ENCODE assay signal across 8 cellular contexts in genomic region chr9:128159784-128160602, GRCh38. TPM values are rescaled to one million over a fixed set of nuclear protein-coding genes. Genes with fewer than 3 reads are reported as not detected.
A peak's percentile ranks its signal among the peaks of the same experiment; 100 is the strongest.
DNase-seq lines count a peak whose midpoint lies in the region; ATAC-seq and TF ChIP-seq lines count a peak whose summit lies in the region.

Gene BBLN (plus strand): TSS chr9:128160265. CDS start chr9:128160408, 143 bp downstream.

- H3K27me3 ChIP-seq in GM23338 (ENCODE audit: insufficient read depth), result no peaks in the 10 kb centered on the region

- H2AFZ ChIP-seq in GM23338, result peak within 1 kb of the TSS; percentile 90

- DNase-seq in DMS79 (lab: John Stamatoyannopoulos, UW), result peak; percentile 75
- peak; percentile 96 for DNase-seq in GM23338 (ENCODE audit: low spot score)
- DNase-seq in M059J (ENCODE audit: low read depth), result peak; percentile 90
- peak; percentile 91 for DNase-seq in activated T-helper 9 cell treated with anti-CD3 and anti-CD28 coated beads, Interleukin-2, amount 50 U/mL, for 16 hours (ENCODE audit: low read depth)
- DNase-seq in fibroblast of peridontal ligament (ENCODE audit: extremely low read depth), result peak; percentile 86
- peak; percentile 94 for DNase-seq in natural killer cell treated with Interleukin-12 subunit alpha and Interleukin-12 subunit beta and Interleukin-15 and Interleukin-18, amount 100 ng/mL, for 72 hours (ENCODE audit: low spot score)
- peak; percentile 93 for DNase-seq in stimulated activated naive CD4-positive, alpha-beta T cell treated with Interleukin-2 at 50 U/mL for 16 hours (lab: John Stamatoyannopoulos, UW)

- no peaks in the 10 kb centered on the region for H3K79me2 ChIP-seq in GM23338 (replicated peaks; ENCODE audit: insufficient read depth)

- peak within 1 kb of the TSS; percentile 94 for H3K4me3 ChIP-seq in GM23338

- 0 out of 2 replicates have a peak, but pooled peaks cover 5% of the 10 kb centered on the region for H4K20me1 ChIP-seq in GM23338 (replicated peaks; ENCODE audit: insufficient read depth)

- H3K27ac Mint-ChIP-seq in GM23338, result peak within 1 kb of the TSS; percentile 89
- peak within 1 kb of the TSS; percentile 72 to 87 for H3K27ac Mint-ChIP-seq in natural killer cell treated with Interleukin-12 subunit alpha and Interleukin-12 subunit beta and Interleukin-15 and Interleukin-18, amount 100 ng/mL, for 72 hours

- peaks cover 3% of the 10 kb centered on the region; the same call in 1 of the 3 replicates for H3K9me3 Mint-ChIP-seq in GM23338
- H3K9me3 Mint-ChIP-seq in natural killer cell treated with Interleukin-12 subunit alpha and Interleukin-12 subunit beta and Interleukin-15 and Interleukin-18, amount 100 ng/mL, for 72 hours, result no peaks in the 10 kb centered on the region

- TF ChIP-seq POLR2A in Raji (IDR thresholded peaks at IDR 0.05; ENCODE audit: insufficient read depth, low read depth, low read length), result peak; percentile 90

- peaks cover 4% of the 10 kb centered on the region; the same call in 1 of the 2 replicates for H3F3A ChIP-seq in GM23338 (replicated peaks; ENCODE audit: low read depth)

- H3K4me1 ChIP-seq in GM23338 (ENCODE audit: insufficient read depth), result peaks cover 4% of the 10 kb centered on the region; the same call in 1 of the 2 replicates

- H3K4me3 Mint-ChIP-seq in GM23338, result peak within 1 kb of the TSS; percentile 76
- peak within 1 kb of the TSS; percentile 85 for H3K4me3 Mint-ChIP-seq in natural killer cell treated with Interleukin-12 subunit alpha and Interleukin-12 subunit beta and Interleukin-15 and Interleukin-18, amount 100 ng/mL, for 72 hours

- no peak for TF ChIP-seq CTCF in GM23338 (conservative IDR thresholded peaks at IDR 0.05; ENCODE audit: low read depth in 2 of 2)

- peaks cover 17% of the 10 kb centered on the region for H3K36me3 Mint-ChIP-seq in GM23338 (ENCODE audit: low read depth)
- no peaks in the 10 kb centered on the region for H3K36me3 Mint-ChIP-seq in natural killer cell treated with Interleukin-12 subunit alpha and Interleukin-12 subunit beta and Interleukin-15 and Interleukin-18, amount 100 ng/mL, for 72 hours

- H3K27ac ChIP-seq in GM23338 (ENCODE audit: low read depth), result peak within 1 kb of the TSS; percentile 94

- peaks cover 3% of the 10 kb centered on the region for H3K27me3 Mint-ChIP-seq in GM23338 (ENCODE audit: insufficient read depth, low read depth, poor library complexity)
- H3K27me3 Mint-ChIP-seq in natural killer cell treated with Interleukin-12 subunit alpha and Interleukin-12 subunit beta and Interleukin-15 and Interleukin-18, amount 100 ng/mL, for 72 hours, result no peaks in the 10 kb centered on the region

- peak within 1 kb of the TSS; percentile 94 for H3K4me2 ChIP-seq in GM23338

- peaks cover 4% of the 10 kb centered on the region; the same call in 2 of the 3 replicates for H3K4me1 Mint-ChIP-seq in GM23338
- peaks cover 16 to 18% of the 10 kb centered on the region in 2 donors for H3K4me1 Mint-ChIP-seq in natural killer cell treated with Interleukin-12 subunit alpha and Interleukin-12 subunit beta and Interleukin-15 and Interleukin-18, amount 100 ng/mL, for 72 hours (ENCODE audit: low read depth in 2 of 2)

- no peaks in the 10 kb centered on the region for H3K36me3 ChIP-seq in GM23338 (ENCODE audit: insufficient read depth)

- peak; percentile 90 for ATAC-seq in GM23338
- peak; percentile 93 to 97 for ATAC-seq in natural killer cell treated with Interleukin-12 subunit alpha and Interleukin-12 subunit beta and Interleukin-15 and Interleukin-18, amount 100 ng/mL, for 72 hours

- H3K9me2 ChIP-seq in GM23338 (ENCODE audit: insufficient read depth), result no peaks in the 10 kb centered on the region

TF ChIP-seq in GM23338, 12 proteins besides CTCF, POLR2A, EP300 and RAD21 (continues in another document):
- TF ChIP-seq JUNB (IDR thresholded peaks at IDR 0.05; ENCODE audit: unreplicated experiment), result no peak
- TF ChIP-seq ZNF331 (CRISPR knock-in tag; IDR thresholded peaks at IDR 0.05; ENCODE audit: low read depth), result no peak
- TF ChIP-seq ETS1 (IDR thresholded peaks at IDR 0.05), result no peak
- TF ChIP-seq STAT1 (IDR thresholded peaks at IDR 0.05; ENCODE audit: unreplicated experiment), result no peak
- TF ChIP-seq REST (IDR thresholded peaks at IDR 0.05; ENCODE audit: unreplicated experiment), result no peak
- peak; percentile 93 for TF ChIP-seq POLR2AphosphoS5 (IDR thresholded peaks at IDR 0.05; ENCODE audit: low read depth)
- no peak for TF ChIP-seq ZNF114 (CRISPR knock-in tag; IDR thresholded peaks at IDR 0.05)
- TF ChIP-seq EZH2phosphoT487 (IDR thresholded peaks at IDR 0.05; ENCODE audit: unreplicated experiment), result no peak

RNA-seq across cellular contexts. Expression of gene BBLN, which starts in this region (rescaled TPM):
- total RNA-seq in GM23338 (2014; rRNA removed; shearing (Covaris generic)), result 246 and 276 TPM in 2 replicates
- polyA plus RNA-seq in GM23338 (2016; fragmentation: Nextera tagmentation; extraction: Ambion mirVana), result 171 and 177 TPM in 2 replicates
- 289 and 427 TPM in 2 replicates for total RNA-seq in M059J (2014; rRNA removed; shearing (Covaris generic))
- total RNA-seq in natural killer cell treated with Interleukin-12 subunit alpha and Interleukin-12 subunit beta and Interleukin-15 and Interleukin-18, amount 100 ng/mL, for 72 hours, result 10 to 100 TPM; 58.1 to 60.4 TPM

Comparison
In these comparisons a context has a peak if more than half of its experiments do, and no peak if none do; other contexts are left out.
1. Peak in every context shown above with its lines: DNase-seq, ATAC-seq, H3K4me3 ChIP-seq and H3K27ac ChIP-seq.